In genomic region chr14:75717729-75718128, GRCh38 we compare ENCODE assay signal across 15 cellular contexts. TPM values are rescaled to one million over a fixed set of nuclear protein-coding genes. Genes with fewer than 3 reads are reported as not detected.
DNase-seq lines count a peak whose midpoint lies in the region; ATAC-seq and TF ChIP-seq lines count a peak whose summit lies in the region.
"Had no signal": no experiment of that assay in that cellular context is flagged by ENCODE, and none has a peak within 500 bp of the region (broad histone marks: within the 10 kb centered on the region; RNA-seq: fewer than 3 reads in every experiment).

No MANE protein-coding gene starts in this region.

- no peak for TF ChIP-seq CTCF in LNCaP clone FGC (IDR thresholded peaks at IDR 0.05; ENCODE audit: control insufficient read depth, extremely low read depth, insufficient read depth)
- no peak for TF ChIP-seq CTCF in body of pancreas (IDR thresholded peaks at IDR 0.05)
- no peak for TF ChIP-seq CTCF in mesothelial cell of epicardium (IDR thresholded peaks at IDR 0.05; ENCODE audit: unreplicated experiment)
- TF ChIP-seq CTCF in prostate gland (IDR thresholded peaks at IDR 0.05): no peak

- H3K27ac Mint-ChIP-seq in mesothelial cell of epicardium: peak overlapping the region; percentile 32
- H3K27ac Mint-ChIP-seq: CD4-positive, alpha-beta memory T cell; HFFc6 had no signal

- H3K9me2 ChIP-seq in GM23248 (ENCODE audit: insufficient read depth): no peaks in the 10 kb centered on the region

- no peaks in the 10 kb centered on the region for H3K27me3 Mint-ChIP-seq in mesothelial cell of epicardium (ENCODE audit: low read depth)
- H3K27me3 Mint-ChIP-seq: CD4-positive, alpha-beta memory T cell had no signal

- in situ Hi-C loops in GM23248 (cut with MboI): loop anchor here (10.0 to 25.0 kb wide), 2 partner anchors 267 to 670 kb away; partner anchors contain the start of genes ESRRB, IFT43 and TGFB3

- peak overlapping the region; percentile 41 to 88 (median 85) for H3K27ac ChIP-seq in body of pancreas
- H3K27ac ChIP-seq in prostate gland: peak overlapping the region; percentile 31 to 81
- H3K27ac ChIP-seq in GM23248: no peak overlapping the region
- H3K27ac ChIP-seq: A549, C4-2B had no signal

- WGBS in body of pancreas, 2 donors: 24 to 25% methylated on average over 3 of the region's 3 CpGs
- WGBS in prostate gland: 35% methylated on average over 3 of the region's 3 CpGs
- 96 to 97% methylated on average over 3 of the region's 3 CpGs for WGBS in GM23248 (ENCODE audit: low coverage in 1 of 2, low lambda C conversion rate in 2 of 2, missing lambda C conversion rate in 2 of 2), 2 experiments

- no peak overlapping the region for H3K9ac ChIP-seq in GM23248

- H3K9me3 Mint-ChIP-seq in mesothelial cell of epicardium: no peaks in the 10 kb centered on the region
- H3K9me3 Mint-ChIP-seq: HFFc6 had no signal

- peaks cover 45% of the 10 kb centered on the region for H3K4me1 Mint-ChIP-seq in mesothelial cell of epicardium

- no peaks in the 10 kb centered on the region for H3K79me2 ChIP-seq in GM23248 (ENCODE audit: insufficient read depth)

- H3K36me3 ChIP-seq in body of pancreas (replicated peaks in 1 of 2; ENCODE audit: insufficient read depth in 1 of 2, low read depth in 2 of 2) (no peaks in the 10 kb centered on the region), prostate gland (no peaks in the 10 kb centered on the region), GM23248 (ENCODE audit: low read depth) (no peaks in the 10 kb centered on the region)

- H3K36me3 Mint-ChIP-seq in mesothelial cell of epicardium: peaks cover 29% of the 10 kb centered on the region

- peaks cover 66% of the 10 kb centered on the region for H3K4me1 ChIP-seq in body of pancreas
- H3K4me1 ChIP-seq in prostate gland (replicated peaks): peaks cover 12% of the 10 kb centered on the region
- H3K4me1 ChIP-seq in GM23248 (ENCODE audit: insufficient read depth): peaks cover 14% of the 10 kb centered on the region
- H3K4me1 ChIP-seq: BE2C had no signal

- DNase-seq in LNCaP clone FGC (ENCODE audit: low read depth): peak; percentile 94
- DNase-seq in body of pancreas: peak; percentile 71 to 91 (median 80)
- DNase-seq in mesothelial cell of epicardium (ENCODE audit: low spot score in 2 of 2, unreplicated experiment in 2 of 2): no peak
- DNase-seq in prostate gland (ENCODE audit: low spot score): peak; percentile 71
- DNase-seq in putamen (ENCODE audit: low spot score): no peak
- no peak for DNase-seq in NCI-H187 treated with DMSO at 0.1 percent for 48 hours (lab: John Stamatoyannopoulos, UW)
- no peak for DNase-seq in GM23248
- DNase-seq: BE2C; CD4-positive, alpha-beta memory T cell; DMS79; HCEC 1CT; HFFc6 had no signal

- H3F3A ChIP-seq in GM23248 (ENCODE audit: insufficient read depth): peaks cover 36% of the 10 kb centered on the region

- TF ChIP-seq POLR2A in body of pancreas (IDR thresholded peaks at IDR 0.05) (peak in 2 of 3 donors; percentile 10 to 26), prostate gland (IDR thresholded peaks at IDR 0.05) (no peak)

- H3K27me3 ChIP-seq in body of pancreas (no peaks in the 10 kb centered on the region), prostate gland (replicated peaks; ENCODE audit: insufficient read depth) (no peaks in the 10 kb centered on the region), GM23248 (replicated peaks; ENCODE audit: insufficient read depth) (no peaks in the 10 kb centered on the region)
- H3K27me3 ChIP-seq: BE2C had no signal

- no peaks in the 10 kb centered on the region for H4K20me1 ChIP-seq in GM23248 (ENCODE audit: insufficient read depth)

- ATAC-seq in body of pancreas: peak; percentile 99
- no peak for ATAC-seq in GM18867 (IDR thresholded peaks at IDR 0.05; ENCODE audit: unreplicated experiment)
- ATAC-seq: A549 had no signal

- intact Hi-C loops in body of pancreas (cut with DNase I): no loop called here
- intact Hi-C loops in prostate gland (cut with DNase I): no loop called here

- H3K4me2 ChIP-seq in GM23248 (ENCODE audit: unreplicated experiment): no peak overlapping the region
- H3K4me2 ChIP-seq: A549 had no signal

- no peaks in the 10 kb centered on the region for H3K9me3 ChIP-seq in body of pancreas
- no peaks in the 10 kb centered on the region for H3K9me3 ChIP-seq in prostate gland
- H3K9me3 ChIP-seq in GM23248 (ENCODE audit: low read depth): no peaks in the 10 kb centered on the region
- H3K9me3 ChIP-seq: A549, BE2C had no signal

- H3K4me3 ChIP-seq in LNCaP clone FGC (ENCODE audit: low read depth, low read length): no peak overlapping the region
- H3K4me3 ChIP-seq in body of pancreas: no peak overlapping the region
- H3K4me3 ChIP-seq in prostate gland: no peak overlapping the region
- no peak overlapping the region for H3K4me3 ChIP-seq in GM23248
- H3K4me3 ChIP-seq: A549 had no signal

- H2AFZ ChIP-seq in GM23248: no peak overlapping the region

- no peak overlapping the region for H3K4me3 Mint-ChIP-seq in mesothelial cell of epicardium
- H3K4me3 Mint-ChIP-seq: CD4-positive, alpha-beta memory T cell; HFFc6 had no signal

RNA-seq across cellular contexts. Expression of gene TTLL5, which starts 56.7 kb away (rescaled TPM):
- total RNA-seq in body of pancreas: 10 to 100 TPM; 21.0 to 21.8 TPM
- 42.5 to 45.8 TPM (median 45.2 TPM) in 3 replicates for total RNA-seq in mesothelial cell of epicardium
- total RNA-seq in prostate gland: 10 to 100 TPM; 40.3 to 46.2 TPM
- 14.8 and 17.8 TPM in 2 replicates for total RNA-seq in GM23248 (2014; rRNA removed; shearing (Covaris generic))
- polyA plus RNA-seq in GM23248 (2016; fragmentation: Nextera tagmentation; extraction: Ambion mirVana): 14.3 and 14.6 TPM in 2 replicates

RNA-seq across cellular contexts. Expression of gene ERG28, which starts 57.1 kb away (rescaled TPM):
- total RNA-seq in body of pancreas (1 to 10 TPM; 8.6 to 8.8 TPM), mesothelial cell of epicardium (25.5 to 26.3 TPM (median 26.2 TPM) in 3 replicates), prostate gland (10 to 100 TPM; 16.7 to 54.6 TPM)
- total RNA-seq in GM23248 (2014; rRNA removed; shearing (Covaris generic)): 6.6 and 8.9 TPM in 2 replicates
- 21.4 and 22.2 TPM in 2 replicates for polyA plus RNA-seq in GM23248 (2016; fragmentation: Nextera tagmentation; extraction: Ambion mirVana)

Comparison
In these comparisons a context has a peak if more than half of its experiments do, and no peak if none do; other contexts are left out.
1. DNase-seq: peak in LNCaP clone FGC (single experiment), body of pancreas (4 of 4) and prostate gland (single experiment); none in mesothelial cell of epicardium (0 of 2), putamen (single experiment), NCI-H187 treated with DMSO at 0.1 percent for 48 hours (single experiment) and GM23248 (single experiment).